25 cellular contexts compared by ENCODE assay signal in the genomic region with DNA sequence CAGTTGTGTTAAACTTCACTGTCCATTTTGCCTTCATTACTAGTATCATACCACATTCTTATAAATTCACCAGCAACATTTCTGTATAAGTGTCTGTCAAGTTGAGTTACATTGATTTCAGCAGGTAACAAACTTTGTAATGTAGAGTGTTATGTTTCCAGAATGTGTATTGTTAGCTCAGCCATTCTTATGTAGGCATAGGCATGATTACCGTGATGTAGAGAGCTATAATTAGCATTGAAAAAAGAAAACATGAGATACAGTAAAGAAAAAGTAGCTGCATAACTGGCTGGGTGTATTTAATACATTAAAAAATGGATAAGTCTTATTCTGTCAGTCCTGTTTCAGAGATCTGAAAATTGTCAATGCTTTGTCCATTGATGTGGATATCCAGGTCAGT. TPM values are rescaled to one million over a fixed set of nuclear protein-coding genes. Genes with fewer than 3 reads are reported as not detected.
DNase-seq lines count a peak whose midpoint lies in the region; ATAC-seq, FAIRE-seq and TF ChIP-seq lines count a peak whose summit lies in the region.
"Had no signal": no experiment of that assay in that cellular context is flagged by ENCODE, and none has a peak within 500 bp of the region (broad histone marks: within the 10 kb centered on the region; RNA-seq: fewer than 3 reads in every experiment).

No MANE protein-coding gene starts in this region.

- H3K9ac ChIP-seq in astrocyte (ENCODE audit: low read length), result no peak overlapping the region
- H3K9ac ChIP-seq in PC-3 (ENCODE audit: low read length), result no peak overlapping the region
- H3K9ac ChIP-seq: BLaER1 treated with 17β-estradiol and CSF1 and Interleukin-3, amounts not matched to agents 10 nM and 100 nM had no signal

- no peaks in the 10 kb centered on the region for H3K27me3 Mint-ChIP-seq in astrocyte (ENCODE audit: low read depth, unreplicated experiment)
- H3K27me3 Mint-ChIP-seq: CD4-positive, alpha-beta T cell; CD8-positive, alpha-beta memory T cell had no signal

- no peaks in the 10 kb centered on the region for H3K4me1 Mint-ChIP-seq in astrocyte (ENCODE audit: low read depth, unreplicated experiment)
- H3K4me1 Mint-ChIP-seq: CD14-positive monocyte had no signal

- POLR2A ChIA-PET in PC-3 (lab: Charles Lee; ENCODE audit: unreplicated experiment), result no interaction called here

- H3K4me3 Mint-ChIP-seq in astrocyte (ENCODE audit: unreplicated experiment), result no peak overlapping the region
- H3K4me3 Mint-ChIP-seq: CD14-positive monocyte; CD4-positive, alpha-beta T cell; CD8-positive, alpha-beta memory T cell; GM23338; HFFc6 had no signal

- H3K36me3 Mint-ChIP-seq in astrocyte (ENCODE audit: low read depth, unreplicated experiment), result peaks cover 6% of the 10 kb centered on the region

- H3K9me3 Mint-ChIP-seq in astrocyte (ENCODE audit: unreplicated experiment), result no peaks in the 10 kb centered on the region
- H3K9me3 Mint-ChIP-seq: CD4-positive, alpha-beta T cell; CD8-positive, alpha-beta memory T cell; GM23338; HFFc6 had no signal

- no peaks in the 10 kb centered on the region for H3K4me1 ChIP-seq in astrocyte (ENCODE audit: insufficient read depth, low read length)
- H3K4me1 ChIP-seq in psoas muscle, result no peaks in the 10 kb centered on the region
- H3K4me1 ChIP-seq in PC-3 (ENCODE audit: insufficient read depth, low read length), result peaks cover 7% of the 10 kb centered on the region; the same call in 1 of the 2 replicates
- H3K4me1 ChIP-seq: A549, BE2C, HAP-1 had no signal

- H3K9me2 ChIP-seq in PC-3 (replicated peaks; ENCODE audit: low read length), result no peaks in the 10 kb centered on the region

- H4K20me1 ChIP-seq in astrocyte (ENCODE audit: insufficient read depth, low read length) (peaks cover 4% of the 10 kb centered on the region), PC-3 (ENCODE audit: low read length) (no peaks in the 10 kb centered on the region)

- H3K36me3 ChIP-seq in astrocyte (ENCODE audit: insufficient read depth, low read length), result peaks cover 31% of the 10 kb centered on the region
- peaks cover 0 to 84% of the 10 kb centered on the region in 2 donors for H3K36me3 ChIP-seq in psoas muscle (ENCODE audit: insufficient read depth in 1 of 2, low read depth in 1 of 2)
- peaks cover 51% of the 10 kb centered on the region for H3K36me3 ChIP-seq in PC-3 (ENCODE audit: low read depth, low read length)

- H3F3A ChIP-seq in PC-3 (ENCODE audit: low read length, unreplicated experiment), result no peaks in the 10 kb centered on the region

- H3K79me2 ChIP-seq in astrocyte (ENCODE audit: insufficient read depth, low read length), result no peaks in the 10 kb centered on the region
- H3K79me2 ChIP-seq in PC-3 (ENCODE audit: low read length), result no peaks in the 10 kb centered on the region

- no TSS peak for BruUV-seq in PC-3 (replicated peaks; lab: Mats Ljungman, UMichigan)

- no peak overlapping the region for H3K27ac ChIP-seq in astrocyte (ENCODE audit: low read depth, low read length)
- no peak overlapping the region for H3K27ac ChIP-seq in psoas muscle
- H3K27ac ChIP-seq in PC-3 (ENCODE audit: low read length), result no peak overlapping the region
- H3K27ac ChIP-seq: A549; BLaER1 treated with 17β-estradiol and CSF1 and Interleukin-3, amounts not matched to agents 10 nM and 100 nM had no signal

- no peaks in the 10 kb centered on the region for H3K9me3 ChIP-seq in astrocyte (ENCODE audit: insufficient read depth, low read depth, low read length)
- no peaks in the 10 kb centered on the region for H3K9me3 ChIP-seq in psoas muscle
- no peaks in the 10 kb centered on the region for H3K9me3 ChIP-seq in PC-3 (ENCODE audit: low read length)
- H3K9me3 ChIP-seq: A549; BE2C; BLaER1 treated with 17β-estradiol and CSF1 and Interleukin-3, amounts not matched to agents 10 nM and 100 nM; HAP-1 had no signal

- 32 to 50% (median 38%) methylated on average over 1 of the region's 1 CpG for WGBS in psoas muscle, 3 donors

- TF ChIP-seq POLR2A in GM12891 (IDR thresholded peaks at IDR 0.05; ENCODE audit: low read depth, low read length), result no peak

- ATAC-seq in psoas muscle (peak in 3 of 4 donors; percentile 62 to 76 (median 68)), HG02981 (IDR thresholded peaks at IDR 0.05; ENCODE audit: unreplicated experiment) (no peak), PC-3 (no peak)
- ATAC-seq: A549, GM12878, GM23338 had no signal

- intact Hi-C loops in psoas muscle (cut with DNase I), result no loop called here
- intact Hi-C loops in PC-3 (cut with micrococcal nuclease), result loop anchor here (10.0 kb wide), 1 partner anchor 487 kb away; a partner anchor contains a TSS

- no peak for DNase-seq in GM12891 (ENCODE audit: insufficient read length, low spot score)
- no peak for DNase-seq in GM19239 (ENCODE audit: insufficient read length, low spot score)
- no peak for DNase-seq in astrocyte (ENCODE audit: low read depth)
- no peak for DNase-seq in psoas muscle
- no peak for DNase-seq in cortex of kidney (lab: John Stamatoyannopoulos, UW)
- no peak for DNase-seq in PC-3
- DNase-seq: 8988T; ACHN; AML-193; BE2C; CD4-positive, alpha-beta T cell; CD8-positive, alpha-beta memory T cell; DMS 273 treated with DMSO at 0.1 percent for 48 hours; DMS79; EL; GDM1; HFFc6 had no signal

- no peak for TF ChIP-seq CTCF in astrocyte (IDR thresholded peaks at IDR 0.05; ENCODE audit: insufficient read depth, low read depth, low read length)
- TF ChIP-seq CTCF in psoas muscle (IDR thresholded peaks at IDR 0.05), result no peak
- no peak for TF ChIP-seq CTCF in PC-3 (conservative IDR thresholded peaks at IDR 0.05; ENCODE audit: low read depth, low read length)

- H3K27ac Mint-ChIP-seq in astrocyte (ENCODE audit: unreplicated experiment), result no peak overlapping the region
- H3K27ac Mint-ChIP-seq: CD14-positive monocyte; CD4-positive, alpha-beta T cell; CD8-positive, alpha-beta memory T cell; GM23338; HFFc6 had no signal

- no peak overlapping the region for H3K4me2 ChIP-seq in astrocyte (ENCODE audit: low read length)
- no peak overlapping the region for H3K4me2 ChIP-seq in PC-3 (ENCODE audit: low read length)
- H3K4me2 ChIP-seq: A549; BLaER1 treated with 17β-estradiol and CSF1 and Interleukin-3, amounts not matched to agents 10 nM and 100 nM; GM23338 had no signal

- H3K4me3 ChIP-seq in astrocyte (ENCODE audit: insufficient read depth, low read depth, low read length) (no peak overlapping the region), psoas muscle (no peak overlapping the region), PC-3 (ENCODE audit: low read length) (no peak overlapping the region)
- H3K4me3 ChIP-seq: A549; BLaER1 treated with 17β-estradiol and CSF1 and Interleukin-3, amounts not matched to agents 10 nM and 100 nM; GM12878; GM23338; HAP-1 had no signal

- H2AFZ ChIP-seq in astrocyte (ENCODE audit: low read depth, low read length), result no peak overlapping the region
- no peak overlapping the region for H2AFZ ChIP-seq in PC-3 (ENCODE audit: low read length)
- H2AFZ ChIP-seq: GM23338 had no signal

- CTCF ChIA-PET in PC-3 (lab: Charles Lee), result no interaction called here

- FAIRE-seq in GM12891 (lab: Jason Lieb, UNC) (peak; percentile 31), GM19239 (lab: Jason Lieb, UNC) (peak; percentile 91), astrocyte (lab: Jason Lieb, UNC) (peak; percentile 72)
- FAIRE-seq: A549, D721Med, GM12878 had no signal

- no peaks in the 10 kb centered on the region for H3K27me3 ChIP-seq in astrocyte (ENCODE audit: insufficient read depth, low read length)
- no peaks in the 10 kb centered on the region for H3K27me3 ChIP-seq in psoas muscle (ENCODE audit: insufficient read depth in 3 of 3, low read length in 2 of 3)
- H3K27me3 ChIP-seq in PC-3 (ENCODE audit: low read length), result no peaks in the 10 kb centered on the region
- H3K27me3 ChIP-seq: BE2C; BLaER1 treated with 17β-estradiol and CSF1 and Interleukin-3, amounts not matched to agents 10 nM and 100 nM had no signal

TF ChIP-seq in GM12891, 5 proteins besides CTCF, POLR2A, EP300 and RAD21:
- TF ChIP-seq SPI1 (IDR thresholded peaks at IDR 0.05; ENCODE audit: low read depth, low read length) (no peak), TAF1 (IDR thresholded peaks at IDR 0.05; ENCODE audit: low read depth, low read length) (no peak), POLR2AphosphoS5 (IDR thresholded peaks at IDR 0.05; ENCODE audit: low read depth, low read length) (no peak), PAX5 (IDR thresholded peaks at IDR 0.05; ENCODE audit: insufficient read depth, low read length, severe bottlenecking) (no peak), POU2F2 (IDR thresholded peaks at IDR 0.05; ENCODE audit: low read depth, low read length) (no peak)

RNA-seq across cellular contexts. Expression of a gene that starts 8.5 kb away (rescaled TPM):
- 0.04 TPM for polyA plus RNA-seq in GM12891 (2012; ENCODE audit: low read depth, missing spikeins)
- total RNA-seq in astrocyte (not detected in 2 replicates), psoas muscle (not detected), PC-3 (2014; rRNA removed) (not detected in 2 replicates)
- polyA plus RNA-seq in psoas muscle, result under 1 TPM in 1 of 3 donors, not detected in 2; 0.03 TPM
- total RNA-seq: CD4-positive, alpha-beta T cell; CD8-positive, alpha-beta memory T cell; GM12878; GM23338; HFFc6 had no signal
- polyA plus RNA-seq: A549, CD14-positive monocyte had no signal

Comparison
In these comparisons a context has a peak if more than half of its experiments do, and no peak if none do; other contexts are left out.
1. ATAC-seq: peak in psoas muscle (3 of 4); none in HG02981 (single experiment) and PC-3 (single experiment).